In genomic region chr5:142319560-142320426, GRCh38 we compare ENCODE assay signal across 2 cellular contexts.
TF ChIP-seq lines count a peak whose summit lies in the region.

No MANE protein-coding gene starts in this region.

TF ChIP-seq in SK-N-SH, 30 proteins besides CTCF, POLR2A, EP300 and RAD21 (continued from another document):
- no peak for TF ChIP-seq REST (IDR thresholded peaks at IDR 0.05; ENCODE audit: low read depth, low read length)
- no peak for TF ChIP-seq MEF2A (IDR thresholded peaks at IDR 0.05; ENCODE audit: borderline replicate concordance, low read depth)
- no peak for TF ChIP-seq IRF3 (IDR thresholded peaks at IDR 0.05; ENCODE audit: low read depth, low read length)
- no peak for TF ChIP-seq RFX5 (IDR thresholded peaks at IDR 0.05; ENCODE audit: low read length)
- no peak for TF ChIP-seq ZBTB33 (IDR thresholded peaks at IDR 0.05; ENCODE audit: borderline replicate concordance, low read depth)
- TF ChIP-seq RXRA (IDR thresholded peaks at IDR 0.05; ENCODE audit: borderline replicate concordance, low read depth): no peak
- TF ChIP-seq YY1 (IDR thresholded peaks at IDR 0.05; ENCODE audit: low read depth): no peak
- TF ChIP-seq TCF12 (IDR thresholded peaks at IDR 0.05): no peak
- no peak for TF ChIP-seq NRF1 (IDR thresholded peaks at IDR 0.05; ENCODE audit: low read depth, low read length)
- TF ChIP-seq USF2 (IDR thresholded peaks at IDR 0.05; ENCODE audit: borderline replicate concordance, low read depth, low read length): no peak
- TF ChIP-seq SMC3 (IDR thresholded peaks at IDR 0.05; ENCODE audit: low read depth, low read length): no peak
- TF ChIP-seq TAF1 (IDR thresholded peaks at IDR 0.05; ENCODE audit: borderline replicate concordance, low read depth, low read length): no peak
- TF ChIP-seq GATA2 (CRISPR knock-in tag; IDR thresholded peaks at IDR 0.05): no peak
- TF ChIP-seq GABPA (IDR thresholded peaks at IDR 0.05; ENCODE audit: low read depth): no peak
- no peak for TF ChIP-seq POLR2AphosphoS5 (IDR thresholded peaks at IDR 0.05; ENCODE audit: low read depth, low read length)

TF ChIP-seq in SK-N-SH treated with all-trans-retinoic acid at 6 μM for 48 hours, 23 proteins besides CTCF, POLR2A, EP300 and RAD21 (continued from another document):
- TF ChIP-seq POU6F1 (CRISPR knock-in tag; IDR thresholded peaks at IDR 0.05; ENCODE audit: borderline replicate concordance, low read depth): no peak
- no peak for TF ChIP-seq ZNF565 (CRISPR knock-in tag; conservative IDR thresholded peaks at IDR 0.05; ENCODE audit: low read depth)
TF ChIP-seq in SK-N-SH treated with all-trans-retinoic acid at 6 μM for 48 hours: peak in this region for 0.
